In the genomic region with DNA sequence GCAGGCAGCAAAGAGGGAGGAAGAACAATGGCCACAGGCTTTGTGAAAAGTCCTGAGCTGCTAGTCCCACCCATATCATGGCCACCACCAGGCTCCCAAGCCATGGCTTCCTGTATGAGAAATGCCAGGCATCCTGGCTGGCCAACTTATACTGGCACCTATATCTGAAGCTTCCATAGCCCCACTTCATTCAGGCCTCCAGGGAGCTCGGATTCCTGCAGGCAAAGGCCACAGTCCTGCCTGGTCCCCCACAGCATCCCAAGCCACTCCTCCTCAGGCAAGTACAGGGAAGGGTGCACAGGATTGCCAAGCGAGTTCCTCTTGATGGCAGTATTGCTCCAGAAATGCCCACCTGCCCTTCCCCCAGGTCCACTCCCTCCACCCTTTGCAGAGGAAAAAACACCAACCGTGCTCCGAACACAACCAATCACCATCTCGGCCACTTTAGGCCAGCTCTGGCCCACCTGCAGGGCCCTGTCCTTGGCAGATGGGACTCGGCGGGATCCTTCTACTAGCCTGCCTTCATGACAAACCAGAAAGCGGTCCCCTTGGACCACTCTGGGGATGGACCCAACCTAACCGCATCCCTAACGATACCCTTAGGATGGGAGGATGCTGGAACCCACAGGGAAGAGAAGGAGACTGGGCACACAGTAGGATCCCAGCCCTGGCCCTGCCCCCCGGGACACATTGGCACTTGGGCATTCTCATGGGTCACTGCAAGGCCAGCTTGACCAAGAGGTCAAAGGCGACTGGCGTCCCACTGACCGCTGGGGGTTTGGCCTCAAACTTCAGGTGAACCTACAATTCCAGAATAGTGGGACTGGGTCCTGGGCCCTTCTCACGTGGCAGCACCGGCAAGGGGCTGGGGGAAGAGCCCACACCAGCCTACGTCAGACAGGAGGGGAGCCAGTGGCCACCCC, we compare ENCODE assay signal across 10 cellular contexts.
DNase-seq lines count a peak whose midpoint lies in the region; ATAC-seq and TF ChIP-seq lines count a peak whose summit lies in the region.
"Had no signal": no experiment of that assay in that cellular context is flagged by ENCODE, and none has a peak within 500 bp of the region (broad histone marks: within the 10 kb centered on the region; RNA-seq: fewer than 3 reads in every experiment).

No MANE protein-coding gene starts in this region.

- TF ChIP-seq CTCF in 22Rv1 (IDR thresholded peaks at IDR 0.05), result peak; percentile 40

- H3K27ac ChIP-seq in 22Rv1, result peak overlapping the region; percentile 62
- H3K27ac ChIP-seq: SJSA1 had no signal

- ATAC-seq in HG02798 (IDR thresholded peaks at IDR 0.05; ENCODE audit: poor library complexity, unreplicated experiment) (peak; percentile 36), HG03521 (IDR thresholded peaks at IDR 0.05; ENCODE audit: unreplicated experiment) (no peak)

- DNase-seq in NOMO-1 (lab: John Stamatoyannopoulos, UW; ENCODE audit: unreplicated experiment in 2 of 2) (peak; percentile 46 to 48), hypothalamus (lab: John Stamatoyannopoulos, UW) (peak in 38 of 51 donors; percentile 3 to 85 (median 43)), Kasumi-1 (lab: John Stamatoyannopoulos, UW) (no peak), AG08395 (ENCODE audit: low spot score) (no peak), GM03348 (ENCODE audit: low spot score) (no peak)
- DNase-seq: mesenchymal stem cell had no signal

Comparison
In these comparisons a context has a peak if more than half of its experiments do, and no peak if none do; other contexts are left out.
1. DNase-seq: peak in NOMO-1 (2 of 2) and hypothalamus (38 of 51); none in Kasumi-1 (0 of 2), AG08395 (single experiment) and GM03348 (single experiment).